Comparison of ENCODE assay signal across 16 cellular contexts in genomic region chr3:181619897-181620296, GRCh38.
"Had no signal": no experiment of that assay in that cellular context is flagged by ENCODE, and none has a peak within 500 bp of the region (broad histone marks: within the 10 kb centered on the region; RNA-seq: fewer than 3 reads in every experiment).

No MANE protein-coding gene starts in this region.

- DNase-seq: colonic mucosa; cortex of kidney; effector CD4-positive, alpha-beta T cell; effector memory CD4-positive, alpha-beta T cell; foreskin keratinocyte; glutamatergic neuron; head of caudate nucleus; heart right ventricle; hippocampal formation; left cardiac atrium; left lung; left ventricle myocardium superior; lower lobe of right lung; mesendoderm; midbrain had no signal

- H3K36me3 ChIP-seq: colonic mucosa, esophagus muscularis mucosa, heart right ventricle, left lung, lower lobe of right lung had no signal

- H3K9me3 ChIP-seq: colonic mucosa, esophagus muscularis mucosa, heart right ventricle, left lung, lower lobe of right lung had no signal

- H3K4me1 ChIP-seq: colonic mucosa, esophagus muscularis mucosa, left lung, lower lobe of right lung had no signal

- H3K27me3 ChIP-seq: colonic mucosa, esophagus muscularis mucosa, foreskin keratinocyte, heart right ventricle, left lung had no signal

- ATAC-seq: foreskin keratinocyte, heart right ventricle, left cardiac atrium, left lung, left ventricle myocardium superior, lower lobe of right lung had no signal

- H3K27ac ChIP-seq: colonic mucosa, esophagus muscularis mucosa, foreskin keratinocyte, heart right ventricle, left lung, lower lobe of right lung had no signal

- H3K4me3 ChIP-seq: colonic mucosa, esophagus muscularis mucosa, heart right ventricle, left lung, lower lobe of right lung had no signal
